18 cellular contexts compared by ENCODE assay signal in genomic region chr1:35537788-35538187, GRCh38. TPM values are rescaled to one million over a fixed set of nuclear protein-coding genes. Genes with fewer than 3 reads are reported as not detected.
DNase-seq lines count a peak whose midpoint lies in the region; ATAC-seq, FAIRE-seq and TF ChIP-seq lines count a peak whose summit lies in the region.
"Had no signal": no experiment of that assay in that cellular context is flagged by ENCODE, and none has a peak within 500 bp of the region (broad histone marks: within the 10 kb centered on the region; RNA-seq: fewer than 3 reads in every experiment).

No MANE protein-coding gene starts in this region.

- H3K27ac ChIP-seq in mesenchymal stem cell (ENCODE audit: low read length, poor library complexity, severe bottlenecking): no peak overlapping the region
- H3K27ac ChIP-seq: HL-60, suprapubic skin had no signal

- H3K4me3 ChIP-seq in mesenchymal stem cell (ENCODE audit: insufficient read depth in 1 of 2, low read depth in 1 of 2, low read length in 2 of 2): no peak overlapping the region
- H3K4me3 ChIP-seq in H7 (ENCODE audit: insufficient read depth, low read depth, low read length): no peak overlapping the region
- H3K4me3 ChIP-seq: suprapubic skin had no signal

- peak; percentile 60 for FAIRE-seq in GM12892 (lab: Jason Lieb, UNC)
- FAIRE-seq: A204.1, colon had no signal

- H3K14ac ChIP-seq in mesenchymal stem cell (ENCODE audit: low read length in 2 of 2): no peak overlapping the region

- no peak overlapping the region for H2BK15ac ChIP-seq in mesenchymal stem cell (ENCODE audit: low read depth, poor library complexity, severe bottlenecking)

- peaks cover 6 to 9% of the 10 kb centered on the region in 2 experiments for H3K36me3 ChIP-seq in mesenchymal stem cell (ENCODE audit: control insufficient read depth in 1 of 2, insufficient read depth in 2 of 2, low read depth in 1 of 2, low read length in 2 of 2)
- peaks cover 2% of the 10 kb centered on the region; the same call in 1 of the 2 replicates for H3K36me3 ChIP-seq in H7 (replicated peaks; ENCODE audit: control insufficient read depth, insufficient read depth, low read length)
- H3K36me3 ChIP-seq: suprapubic skin had no signal

- peaks cover 17% of the 10 kb centered on the region for H3K36me3 Mint-ChIP-seq in activated CD4-positive, alpha-beta T cell treated with anti-CD3 and anti-CD28 coated beads for 36 hours (ENCODE audit: low read depth)
- peaks cover 19% of the 10 kb centered on the region for H3K36me3 Mint-ChIP-seq in activated naive CD8-positive, alpha-beta T cell treated with anti-CD3 and anti-CD28 coated beads for 36 hours

- no peak overlapping the region for H2BK120ac ChIP-seq in mesenchymal stem cell (ENCODE audit: low read depth, low read length)

- H3K9ac ChIP-seq in mesenchymal stem cell (ENCODE audit: low read length): peak overlapping the region; percentile 21

- no peak for ATAC-seq in activated CD4-positive, alpha-beta T cell treated with anti-CD3 and anti-CD28 coated beads for 36 hours
- ATAC-seq: esophagus mucosa had no signal

- no peak for TF ChIP-seq POLR2A in GM12892 (IDR thresholded peaks at IDR 0.05; ENCODE audit: low read depth, low read length)

- H3K4ac ChIP-seq in mesenchymal stem cell (ENCODE audit: low read depth in 1 of 2, low read length in 2 of 2): no peak overlapping the region

- peak overlapping the region; percentile 53 for H3K27ac Mint-ChIP-seq in activated CD4-positive, alpha-beta T cell treated with anti-CD3 and anti-CD28 coated beads for 36 hours
- H3K27ac Mint-ChIP-seq in activated naive CD8-positive, alpha-beta T cell treated with anti-CD3 and anti-CD28 coated beads for 36 hours: peak overlapping the region; percentile 62

- no peaks in the 10 kb centered on the region for H3K9me3 ChIP-seq in mesenchymal stem cell (ENCODE audit: control insufficient read depth, low read length)
- H3K9me3 ChIP-seq: suprapubic skin had no signal

- no peaks in the 10 kb centered on the region for H3K9me3 Mint-ChIP-seq in activated CD4-positive, alpha-beta T cell treated with anti-CD3 and anti-CD28 coated beads for 36 hours (ENCODE audit: low read depth)
- no peaks in the 10 kb centered on the region for H3K9me3 Mint-ChIP-seq in activated naive CD8-positive, alpha-beta T cell treated with anti-CD3 and anti-CD28 coated beads for 36 hours

- H3K27me3 ChIP-seq in mesenchymal stem cell (ENCODE audit: control insufficient read depth in 1 of 2, insufficient read depth in 1 of 2, low read length in 2 of 2): no peaks in the 10 kb centered on the region
- no peaks in the 10 kb centered on the region for H3K27me3 ChIP-seq in H7 (ENCODE audit: control insufficient read depth, insufficient read depth, low read length)
- H3K27me3 ChIP-seq: suprapubic skin had no signal

- H3K4me3 Mint-ChIP-seq in activated CD4-positive, alpha-beta T cell treated with anti-CD3 and anti-CD28 coated beads for 36 hours: peak overlapping the region; percentile 12
- peak overlapping the region; percentile 10 for H3K4me3 Mint-ChIP-seq in activated naive CD8-positive, alpha-beta T cell treated with anti-CD3 and anti-CD28 coated beads for 36 hours

- CTCF ChIA-PET in activated CD4-positive, alpha-beta T cell treated with anti-CD3 and anti-CD28 coated beads for 36 hours (lab: Charles Lee): interaction anchor here (0.7 to 5.8 kb wide), 8 partner anchors 11 to 484 kb away, joined by 3 to 54 read pairs (median 4); no protein-coding TSS in a partner anchor

- no peak overlapping the region for H4K8ac ChIP-seq in mesenchymal stem cell (ENCODE audit: low read length)

- DNase-seq in activated CD4-positive, alpha-beta T cell treated with anti-CD3 and anti-CD28 coated beads for 36 hours: no peak
- DNase-seq in activated CD4-positive, alpha-beta T cell treated with anti-CD3 and anti-CD28 coated beads for 48 hours: no peak
- DNase-seq in GM12892 (ENCODE audit: insufficient read length): no peak
- DNase-seq in activated naive CD8-positive, alpha-beta T cell treated with anti-CD3 and anti-CD28 coated beads for 36 hours: no peak
- DNase-seq in mesenchymal stem cell: no peak
- DNase-seq in T-helper 9 cell: no peak
- no peak for DNase-seq in H7
- DNase-seq in HPDE6-E6E7 (ENCODE audit: extremely low spot score): no peak
- DNase-seq: activated CD8-positive, alpha-beta memory T cell treated with anti-CD3 and anti-CD28 coated beads, Interleukin-2, amount 50 U/mL, for 4 hours; amygdala; Kasumi-1; NCI-H146; NCI-H446 had no signal

- no peak overlapping the region for H2AFZ ChIP-seq in mesenchymal stem cell (ENCODE audit: low read depth, low read length)

- H2BK12ac ChIP-seq in mesenchymal stem cell (ENCODE audit: low read length in 2 of 2): no peak overlapping the region

- no peak overlapping the region for H3K23ac ChIP-seq in mesenchymal stem cell (ENCODE audit: low read length in 2 of 2)

- no peak overlapping the region for H3K18ac ChIP-seq in mesenchymal stem cell (ENCODE audit: low read depth in 1 of 2, low read length in 2 of 2)

- H3K27me3 Mint-ChIP-seq in activated CD4-positive, alpha-beta T cell treated with anti-CD3 and anti-CD28 coated beads for 36 hours: no peaks in the 10 kb centered on the region
- H3K27me3 Mint-ChIP-seq in activated naive CD8-positive, alpha-beta T cell treated with anti-CD3 and anti-CD28 coated beads for 36 hours: no peaks in the 10 kb centered on the region

- intact Hi-C loops in activated CD4-positive, alpha-beta T cell treated with anti-CD3 and anti-CD28 coated beads for 36 hours (cut with DNase I, micrococcal nuclease): loop anchor here in 1 of 2 experiments (2.0 kb wide), 2 partner anchors 19 to 31 kb away; partner anchors contain the start of genes KIAA0319L and NCDN

- H2AK5ac ChIP-seq in mesenchymal stem cell (ENCODE audit: low read length, severe bottlenecking): no peak overlapping the region

- H3K4me1 ChIP-seq in mesenchymal stem cell (ENCODE audit: control insufficient read depth, insufficient read depth, low read depth, low read length): peaks cover 10% of the 10 kb centered on the region

- peaks cover 82% of the 10 kb centered on the region for H3K4me1 Mint-ChIP-seq in activated CD4-positive, alpha-beta T cell treated with anti-CD3 and anti-CD28 coated beads for 36 hours
- H3K4me1 Mint-ChIP-seq in activated naive CD8-positive, alpha-beta T cell treated with anti-CD3 and anti-CD28 coated beads for 36 hours: peaks cover 65% of the 10 kb centered on the region

- peaks cover 22% of the 10 kb centered on the region for H3K79me1 ChIP-seq in mesenchymal stem cell (replicated peaks; ENCODE audit: low read length, poor library complexity, severe bottlenecking)

- WGBS in mesenchymal stem cell: 100% methylated on average over 1 of the region's 1 CpG

- H2BK5ac ChIP-seq in mesenchymal stem cell (ENCODE audit: low read depth, low read length, poor library complexity, severe bottlenecking): no peak overlapping the region

- no peak overlapping the region for H3K4me2 ChIP-seq in mesenchymal stem cell (ENCODE audit: low read length, poor library complexity, severe bottlenecking)

- POLR2A ChIA-PET in activated CD4-positive, alpha-beta T cell treated with anti-CD3 and anti-CD28 coated beads for 36 hours (lab: Charles Lee): interaction anchor here (1.0 to 1.1 kb wide), 2 partner anchors 20 to 281 kb away, joined by 3 to 13 read pairs; partner anchors contain the start of genes KIAA0319L and NCDN

- H4K91ac ChIP-seq in mesenchymal stem cell (ENCODE audit: low read length): no peak overlapping the region

RNA-seq across cellular contexts. Expression of gene KIAA0319L, which starts 19.4 kb away (rescaled TPM):
- total RNA-seq in activated CD4-positive, alpha-beta T cell treated with anti-CD3 and anti-CD28 coated beads for 36 hours: 10 to 100 TPM; 26.5 to 28.1 TPM
- polyA plus RNA-seq in GM12892 (2012; ENCODE audit: missing spikeins): 22.1 TPM
- 10 to 100 TPM; 17.2 to 18.3 TPM for total RNA-seq in activated naive CD8-positive, alpha-beta T cell treated with anti-CD3 and anti-CD28 coated beads for 36 hours
- polyA plus RNA-seq in mesenchymal stem cell (2013, experiment 1 of 2): 37.8 TPM
- 37.6 TPM for polyA plus RNA-seq in mesenchymal stem cell (2013, experiment 2 of 2)
- total RNA-seq in H7 (2014; rRNA removed; shearing (Covaris generic)): 68.5 and 84.0 TPM in 2 replicates

RNA-seq across cellular contexts. Expression of gene NCDN, which starts 19.8 kb away (rescaled TPM):
- total RNA-seq in activated CD4-positive, alpha-beta T cell treated with anti-CD3 and anti-CD28 coated beads for 36 hours: 10 to 100 TPM; 21.1 to 23.4 TPM
- polyA plus RNA-seq in GM12892 (2012; ENCODE audit: missing spikeins): 6.4 TPM
- 10 to 100 TPM; 31.3 to 36.0 TPM for total RNA-seq in activated naive CD8-positive, alpha-beta T cell treated with anti-CD3 and anti-CD28 coated beads for 36 hours
- polyA plus RNA-seq in mesenchymal stem cell (2013, experiment 1 of 2): 19.5 TPM
- polyA plus RNA-seq in mesenchymal stem cell (2013, experiment 2 of 2): 20.1 TPM
- 41.9 and 50.9 TPM in 2 replicates for total RNA-seq in H7 (2014; rRNA removed; shearing (Covaris generic))

RNA-seq across cellular contexts. Expression of gene TFAP2E, which starts 35.3 kb away (rescaled TPM):
- under 1 TPM; 0.53 to 0.58 TPM for total RNA-seq in activated CD4-positive, alpha-beta T cell treated with anti-CD3 and anti-CD28 coated beads for 36 hours
- polyA plus RNA-seq in GM12892 (2012; ENCODE audit: missing spikeins): 0.66 TPM
- under 1 TPM; 0.27 to 0.32 TPM for total RNA-seq in activated naive CD8-positive, alpha-beta T cell treated with anti-CD3 and anti-CD28 coated beads for 36 hours
- 0.11 TPM for polyA plus RNA-seq in mesenchymal stem cell (2013, experiment 1 of 2)
- 0.10 TPM for polyA plus RNA-seq in mesenchymal stem cell (2013, experiment 2 of 2)
- total RNA-seq in H7 (2014; rRNA removed; shearing (Covaris generic)): 0.94 and 2.2 TPM in 2 replicates
